17 cellular contexts compared by ENCODE assay signal in the genomic region with DNA sequence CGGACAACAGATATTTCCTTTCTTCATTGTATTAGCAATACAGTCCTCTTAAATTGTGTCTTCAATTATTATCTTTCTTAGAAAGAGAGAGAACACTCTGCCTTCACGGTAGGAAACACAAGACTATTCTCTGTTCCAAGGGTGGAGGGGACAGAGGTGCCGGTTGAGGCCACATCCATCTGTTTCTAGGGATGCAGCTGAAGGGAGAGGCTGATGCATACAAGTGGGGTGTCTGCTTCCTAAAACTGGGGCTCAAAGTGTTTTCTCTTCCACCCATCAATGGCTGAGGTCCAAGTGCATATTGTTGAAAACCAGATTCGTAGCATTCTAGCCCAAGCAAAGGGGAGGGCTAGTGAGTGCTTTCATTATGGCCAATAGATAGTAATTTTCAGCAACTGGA. TPM values are rescaled to one million over a fixed set of nuclear protein-coding genes. Genes with fewer than 3 reads are reported as not detected.
DNase-seq lines count a peak whose midpoint lies in the region; ATAC-seq, FAIRE-seq and TF ChIP-seq lines count a peak whose summit lies in the region.
"Had no signal": no experiment of that assay in that cellular context is flagged by ENCODE, and none has a peak within 500 bp of the region (broad histone marks: within the 10 kb centered on the region; RNA-seq: fewer than 3 reads in every experiment).

No MANE protein-coding gene starts in this region.

- no peak for TF ChIP-seq CTCF in lower lobe of right lung (IDR thresholded peaks at IDR 0.05)
- no peak for TF ChIP-seq CTCF in upper lobe of right lung (IDR thresholded peaks at IDR 0.05)

- ATAC-seq in lower lobe of right lung, result no peak
- no peak for ATAC-seq in upper lobe of right lung
- ATAC-seq in HG03565 (IDR thresholded peaks at IDR 0.05; ENCODE audit: unreplicated experiment), result no peak
- ATAC-seq in HG02763 (IDR thresholded peaks at IDR 0.05; ENCODE audit: unreplicated experiment), result no peak
- ATAC-seq: Panc1, Right ventricle myocardium inferior had no signal

- peak overlapping the region; percentile 86 for H3K27ac ChIP-seq in lower lobe of right lung
- H3K27ac ChIP-seq in upper lobe of right lung, result peak overlapping the region; percentile 80

- H3K4me3 ChIP-seq in lower lobe of right lung (no peak overlapping the region), upper lobe of right lung (peak overlapping the region; percentile 25)
- H3K4me3 ChIP-seq: HAP-1 had no signal

- no peak for FAIRE-seq in H54 (lab: Jason Lieb, UNC)

- DNase-seq in NCI-H2029 treated with DMSO at 0.1 percent for 48 hours (lab: John Stamatoyannopoulos, UW) (peak; percentile 79), ecto neural progenitor cell (ENCODE audit: low spot score) (peak; percentile 28), lower lobe of right lung (no peak), upper lobe of right lung (no peak), H54 (ENCODE audit: insufficient read length, low spot score) (no peak)
- DNase-seq: ACHN; Caco-2; CD4-positive, CD25-positive, alpha-beta regulatory T cell; EL; NCI-H2081; NCI-H2227 treated with DMSO at 0.1 percent for 48 hours; NCI-H524 treated with DMSO at 0.1 percent for 48 hours had no signal

- H3K4me1 ChIP-seq in lower lobe of right lung (no peaks in the 10 kb centered on the region), upper lobe of right lung (no peaks in the 10 kb centered on the region)

- H3K36me3 ChIP-seq in lower lobe of right lung (no peaks in the 10 kb centered on the region), upper lobe of right lung (no peaks in the 10 kb centered on the region)
- H3K36me3 ChIP-seq: HAP-1 had no signal

- H3K27me3 ChIP-seq in lower lobe of right lung (ENCODE audit: low read depth), result peaks cover 82% of the 10 kb centered on the region
- peaks cover 76% of the 10 kb centered on the region for H3K27me3 ChIP-seq in upper lobe of right lung

- intact Hi-C loops in lower lobe of right lung (cut with DNase I) (no loop called here), upper lobe of right lung (cut with DNase I) (no loop called here)

- TF ChIP-seq POLR2A in H54 (IDR thresholded peaks at IDR 0.05; ENCODE audit: low read depth, low read length), result no peak

- H3K9me3 ChIP-seq in lower lobe of right lung, result no peaks in the 10 kb centered on the region
- no peaks in the 10 kb centered on the region for H3K9me3 ChIP-seq in upper lobe of right lung
- H3K9me3 ChIP-seq: Caco-2, HAP-1 had no signal

RNA-seq across cellular contexts. Expression of gene IRX2, which starts 9.5 kb away (rescaled TPM):
- total RNA-seq in lower lobe of right lung, result 52.1 TPM
- 56.4 TPM for total RNA-seq in upper lobe of right lung
- total RNA-seq: CD4-positive, CD25-positive, alpha-beta regulatory T cell had no signal

Comparison
In these comparisons a context has a peak if more than half of its experiments do, and no peak if none do; other contexts are left out.
1. DNase-seq: peak in NCI-H2029 treated with DMSO at 0.1 percent for 48 hours (single experiment) and ecto neural progenitor cell (single experiment); none in lower lobe of right lung (single experiment), upper lobe of right lung (single experiment) and H54 (single experiment).